ENCODE assay signal across 1 cellular context in the genomic region with DNA sequence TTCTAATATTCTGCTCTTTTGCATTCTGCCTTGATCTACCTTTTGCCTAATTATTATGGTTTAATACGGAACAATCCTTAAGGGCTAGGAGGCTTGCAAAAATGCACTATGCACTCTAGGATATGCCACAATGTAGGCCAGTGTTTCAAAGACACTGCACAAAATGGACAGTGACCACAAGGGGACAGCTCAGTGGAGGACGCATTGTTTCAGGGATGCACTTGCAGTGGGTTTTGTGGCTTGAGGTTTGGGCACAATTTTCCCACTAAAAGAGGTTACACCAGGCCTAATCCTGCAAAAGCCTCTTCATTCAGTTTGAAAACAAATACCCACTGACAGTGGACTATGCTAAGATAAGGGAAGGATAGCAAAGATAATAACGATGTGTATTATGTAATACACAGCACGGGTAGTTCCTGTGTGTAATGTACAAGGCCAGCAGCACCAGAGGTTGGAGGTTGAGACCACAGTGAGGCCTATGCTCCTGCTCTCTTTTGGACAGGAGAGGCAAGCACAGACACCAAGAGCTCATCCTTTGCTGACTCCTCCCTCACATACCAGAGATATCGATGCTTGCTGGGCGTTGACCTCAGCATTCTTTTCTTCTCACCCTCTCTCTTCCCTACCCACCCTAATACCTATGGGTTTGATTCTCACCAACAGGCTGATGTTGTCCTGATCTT.
TF ChIP-seq lines count a peak whose summit lies in the region.

No MANE protein-coding gene starts in this region.

TF ChIP-seq in SK-N-SH treated with all-trans-retinoic acid at 6 μM for 48 hours, 23 proteins besides CTCF, POLR2A, EP300 and RAD21 (continued from another document):
- TF ChIP-seq ESRRG (CRISPR knock-in tag; IDR thresholded peaks at IDR 0.05), result no peak
- TF ChIP-seq ZC3H10 (CRISPR knock-in tag; IDR thresholded peaks at IDR 0.05), result no peak
- TF ChIP-seq ZFP3 (CRISPR knock-in tag; IDR thresholded peaks at IDR 0.05), result no peak
- TF ChIP-seq, protein P1, sequence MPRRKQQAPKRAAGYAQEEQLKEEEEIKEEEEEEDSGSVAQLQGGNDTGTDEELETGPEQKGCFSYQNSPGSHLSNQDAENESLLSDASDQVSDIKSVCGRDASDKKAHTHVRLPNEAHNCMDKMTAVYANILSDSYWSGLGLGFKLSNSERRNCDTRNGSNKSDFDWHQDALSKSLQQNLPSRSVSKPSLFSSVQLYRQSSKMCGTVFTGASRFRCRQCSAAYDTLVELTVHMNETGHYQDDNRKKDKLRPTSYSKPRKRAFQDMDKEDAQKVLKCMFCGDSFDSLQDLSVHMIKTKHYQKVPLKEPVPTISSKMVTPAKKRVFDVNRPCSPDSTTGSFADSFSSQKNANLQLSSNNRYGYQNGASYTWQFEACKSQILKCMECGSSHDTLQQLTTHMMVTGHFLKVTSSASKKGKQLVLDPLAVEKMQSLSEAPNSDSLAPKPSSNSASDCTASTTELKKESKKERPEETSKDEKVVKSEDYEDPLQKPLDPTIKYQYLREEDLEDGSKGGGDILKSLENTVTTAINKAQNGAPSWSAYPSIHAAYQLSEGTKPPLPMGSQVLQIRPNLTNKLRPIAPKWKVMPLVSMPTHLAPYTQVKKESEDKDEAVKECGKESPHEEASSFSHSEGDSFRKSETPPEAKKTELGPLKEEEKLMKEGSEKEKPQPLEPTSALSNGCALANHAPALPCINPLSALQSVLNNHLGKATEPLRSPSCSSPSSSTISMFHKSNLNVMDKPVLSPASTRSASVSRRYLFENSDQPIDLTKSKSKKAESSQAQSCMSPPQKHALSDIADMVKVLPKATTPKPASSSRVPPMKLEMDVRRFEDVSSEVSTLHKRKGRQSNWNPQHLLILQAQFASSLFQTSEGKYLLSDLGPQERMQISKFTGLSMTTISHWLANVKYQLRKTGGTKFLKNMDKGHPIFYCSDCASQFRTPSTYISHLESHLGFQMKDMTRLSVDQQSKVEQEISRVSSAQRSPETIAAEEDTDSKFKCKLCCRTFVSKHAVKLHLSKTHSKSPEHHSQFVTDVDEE (CRISPR knock-in tag; IDR thresholded peaks at IDR 0.05), result no peak
- no peak for TF ChIP-seq GLIS3 (CRISPR knock-in tag; IDR thresholded peaks at IDR 0.05)
TF ChIP-seq in SK-N-SH treated with all-trans-retinoic acid at 6 μM for 48 hours: peak in this region for 0.
